19 cellular contexts compared by ENCODE assay signal in the genomic region with DNA sequence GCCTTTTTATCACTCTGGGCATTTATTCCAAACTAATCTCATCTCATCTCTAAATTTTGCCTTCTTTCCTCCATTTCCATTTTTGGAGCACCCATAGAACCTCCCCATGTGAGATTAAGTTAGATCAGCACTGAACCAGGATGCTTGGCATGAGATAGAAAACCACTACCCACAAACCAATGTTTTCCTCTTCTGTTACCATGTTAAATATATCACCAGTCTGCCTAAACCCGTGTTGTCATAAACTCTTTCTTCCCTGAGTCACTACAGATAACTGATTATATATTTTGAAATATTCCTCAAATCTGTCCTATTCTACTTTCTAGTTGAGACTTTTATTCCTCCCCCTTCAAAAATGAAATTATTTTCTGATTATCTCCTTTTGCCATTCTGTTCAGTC. TPM values are rescaled to one million over a fixed set of nuclear protein-coding genes. Genes with fewer than 3 reads are reported as not detected.
"Had no signal": no experiment of that assay in that cellular context is flagged by ENCODE, and none has a peak within 500 bp of the region (broad histone marks: within the 10 kb centered on the region; RNA-seq: fewer than 3 reads in every experiment).

No MANE protein-coding gene starts in this region.

- ATAC-seq: activated CD8-positive, alpha-beta T cell treated with anti-CD3 and anti-CD28 coated beads, Interleukin-2, amount 10 ng/mL, durations not matched to agents 7 days and 5 days; effector memory CD8-positive, alpha-beta T cell; left lung; stimulated activated naive CD8-positive, alpha-beta T cell treated with anti-CD3 and anti-CD28 coated beads, Interleukin-15, Interleukin-2, amounts not matched to agents 100 U/mL and 50 U/mL, for 24 hours had no signal

- DNase-seq: activated CD4-positive, alpha-beta T cell treated with anti-CD3 and anti-CD28 coated beads, Interleukin-2, amount 10 ng/mL, durations not matched to agents 7 days and 5 days; activated CD8-positive, alpha-beta T cell treated with anti-CD3 and anti-CD28 coated beads, Interleukin-2, amount 10 ng/mL, durations not matched to agents 7 days and 5 days; activated naive CD4-positive, alpha-beta T cell treated with anti-CD3 and anti-CD28 coated beads for 36 hours; activated T-cell treated with anti-CD3 and anti-CD28 coated beads, Interleukin-2, amount 50 U/mL, for 24 hours; anterior cingulate cortex; dermis blood vessel endothelial cell; effector memory CD8-positive, alpha-beta T cell; esophagus squamous epithelium; kidney; left lung; mammary epithelial cell; stimulated activated CD4-positive, alpha-beta T cell treated with anti-CD3 and anti-CD28 coated beads, Interleukin-12 subunit alpha, Interleukin-12 subunit beta, amount 100 ng/mL, for 4 hours; stimulated activated CD4-positive, alpha-beta T cell treated with anti-CD3 and anti-CD28 coated beads, Interleukin-1b, Interleukin-23, amount 100 ng/mL, for 48 hours; stimulated activated naive CD8-positive, alpha-beta T cell treated with anti-CD3 and anti-CD28 coated beads, Interleukin-15, Interleukin-2, amounts not matched to agents 100 U/mL and 50 U/mL, for 24 hours; T-helper 1 cell; T-helper 9 cell had no signal

- H3K4me3 ChIP-seq: cardiac muscle cell, esophagus squamous epithelium, left lung, tibial nerve had no signal

RNA-seq across cellular contexts. Expression of gene GABRB1, which starts 37.6 kb away (rescaled TPM):
- total RNA-seq: activated CD4-positive, alpha-beta T cell treated with anti-CD3 and anti-CD28 coated beads, Interleukin-2, amount 10 ng/mL, durations not matched to agents 7 days and 5 days; activated CD8-positive, alpha-beta T cell treated with anti-CD3 and anti-CD28 coated beads, Interleukin-2, amount 10 ng/mL, durations not matched to agents 7 days and 5 days; activated naive CD4-positive, alpha-beta T cell treated with anti-CD3 and anti-CD28 coated beads for 36 hours; dermis blood vessel endothelial cell; esophagus squamous epithelium; left lung; mammary epithelial cell; neural crest cell; tibial nerve had no signal
- polyA plus RNA-seq: mammary epithelial cell had no signal
